ENCODE assay signal across 1 cellular context in genomic region chr11:119723243-119723951, GRCh38.
TF ChIP-seq lines count a peak whose summit lies in the region.

No MANE protein-coding gene starts in this region.

TF ChIP-seq in SK-N-SH, 30 proteins besides CTCF, POLR2A, EP300 and RAD21 (continued from another document):
- TF ChIP-seq USF2 (IDR thresholded peaks at IDR 0.05; ENCODE audit: borderline replicate concordance, low read depth, low read length) (no peak), GATA2 (CRISPR knock-in tag; IDR thresholded peaks at IDR 0.05) (peak; percentile 73), RCOR1 (IDR thresholded peaks at IDR 0.05; ENCODE audit: low read length) (no peak), SMC3 (IDR thresholded peaks at IDR 0.05; ENCODE audit: low read depth, low read length) (no peak), TEAD4 (IDR thresholded peaks at IDR 0.05; ENCODE audit: borderline replicate concordance, insufficient read depth) (no peak)
